Comparison of ENCODE assay signal across 17 cellular contexts in genomic region chr5:114858964-114859363, GRCh38.
"Had no signal": no experiment of that assay in that cellular context is flagged by ENCODE, and none has a peak within 500 bp of the region (broad histone marks: within the 10 kb centered on the region; RNA-seq: fewer than 3 reads in every experiment).

No MANE protein-coding gene starts in this region.

- ATAC-seq: activated CD8-positive, alpha-beta memory T cell treated with anti-CD3 and anti-CD28 coated beads, Interleukin-2, amount 10 ng/mL, durations not matched to agents 7 days and 5 days; heart right ventricle; right cardiac atrium had no signal

- H3K27ac ChIP-seq: heart right ventricle, left ventricle myocardium inferior, parathyroid adenoma, thyroid gland, uterus had no signal

- H3K4me3 Mint-ChIP-seq: activated CD8-positive, alpha-beta memory T cell treated with anti-CD3 and anti-CD28 coated beads, Interleukin-2, amount 10 ng/mL, durations not matched to agents 7 days and 5 days; activated naive CD8-positive, alpha-beta T cell treated with anti-CD3 and anti-CD28 coated beads, Interleukin-2, amount 10 ng/mL, durations not matched to agents 7 days and 5 days; activated T-cell treated with anti-CD3 and anti-CD28 coated beads, Interleukin-2, amount 50 U/mL, for 24 hours had no signal

- H3K36me3 Mint-ChIP-seq: activated CD8-positive, alpha-beta memory T cell treated with anti-CD3 and anti-CD28 coated beads, Interleukin-2, amount 10 ng/mL, durations not matched to agents 7 days and 5 days; activated naive CD8-positive, alpha-beta T cell treated with anti-CD3 and anti-CD28 coated beads, Interleukin-2, amount 10 ng/mL, durations not matched to agents 7 days and 5 days had no signal

- H3K27me3 Mint-ChIP-seq: activated CD8-positive, alpha-beta memory T cell treated with anti-CD3 and anti-CD28 coated beads, Interleukin-2, amount 10 ng/mL, durations not matched to agents 7 days and 5 days; activated naive CD8-positive, alpha-beta T cell treated with anti-CD3 and anti-CD28 coated beads, Interleukin-2, amount 10 ng/mL, durations not matched to agents 7 days and 5 days; activated T-cell treated with anti-CD3 and anti-CD28 coated beads, Interleukin-2, amount 50 U/mL, for 24 hours had no signal

- DNase-seq: activated CD4-positive, alpha-beta T cell treated with anti-CD3 and anti-CD28 coated beads, Interleukin-2, amount 50 U/mL, for 48 hours; activated CD4-positive, CD25-positive, alpha-beta regulatory T cell treated with anti-CD3 and anti-CD28 coated beads, Interleukin-2, amount 50 U/mL, for 72 hours; activated CD8-positive, alpha-beta memory T cell treated with anti-CD3 and anti-CD28 coated beads, Interleukin-2, amount 10 ng/mL, durations not matched to agents 7 days and 5 days; activated gamma-delta T cell; activated naive CD8-positive, alpha-beta T cell treated with anti-CD3 and anti-CD28 coated beads, Interleukin-2, amount 10 ng/mL, durations not matched to agents 7 days and 5 days; activated T-cell treated with anti-CD3 and anti-CD28 coated beads, Interleukin-2, amount 50 U/mL, for 24 hours; effector CD4-positive, alpha-beta T cell; foreskin melanocyte; heart right ventricle; kidney; left ventricle myocardium inferior; mesenchymal stem cell; right cardiac atrium; small intestine; thyroid gland; uterus had no signal

- H3K4me1 ChIP-seq: heart right ventricle, left ventricle myocardium inferior, parathyroid adenoma, thyroid gland, uterus had no signal

- H3K36me3 ChIP-seq: heart right ventricle, left ventricle myocardium inferior, thyroid gland, uterus had no signal

- H3K4me3 ChIP-seq: heart right ventricle, left ventricle myocardium inferior, thyroid gland, uterus had no signal

- H3K9me3 ChIP-seq: thyroid gland, uterus had no signal

- H3K27ac Mint-ChIP-seq: activated CD8-positive, alpha-beta memory T cell treated with anti-CD3 and anti-CD28 coated beads, Interleukin-2, amount 10 ng/mL, durations not matched to agents 7 days and 5 days; activated naive CD8-positive, alpha-beta T cell treated with anti-CD3 and anti-CD28 coated beads, Interleukin-2, amount 10 ng/mL, durations not matched to agents 7 days and 5 days; activated T-cell treated with anti-CD3 and anti-CD28 coated beads, Interleukin-2, amount 50 U/mL, for 24 hours had no signal

- H3K4me1 Mint-ChIP-seq: activated CD8-positive, alpha-beta memory T cell treated with anti-CD3 and anti-CD28 coated beads, Interleukin-2, amount 10 ng/mL, durations not matched to agents 7 days and 5 days had no signal

- H3K27me3 ChIP-seq: heart right ventricle, thyroid gland, uterus had no signal
